Comparison of ENCODE assay signal across 13 cellular contexts in genomic region chr9:82148849-82149544, GRCh38.
DNase-seq lines count a peak whose midpoint lies in the region; ATAC-seq and TF ChIP-seq lines count a peak whose summit lies in the region.
"Had no signal": no experiment of that assay in that cellular context is flagged by ENCODE, and none has a peak within 500 bp of the region (broad histone marks: within the 10 kb centered on the region; RNA-seq: fewer than 3 reads in every experiment).

No MANE protein-coding gene starts in this region.

- no peak overlapping the region for H3K4me3 ChIP-seq in smooth muscle cell
- H3K4me3 ChIP-seq: ovary had no signal

- no peak overlapping the region for H3K27ac Mint-ChIP-seq in activated naive CD4-positive, alpha-beta T cell treated with anti-CD3 and anti-CD28 coated beads, Interleukin-2, amount 10 ng/mL, durations not matched to agents 7 days and 5 days
- H3K27ac Mint-ChIP-seq: activated CD4-positive, alpha-beta T cell treated with anti-CD3 and anti-CD28 coated beads, Interleukin-2, amount 10 ng/mL, durations not matched to agents 24 days and 14 days; activated naive CD4-positive, alpha-beta T cell treated with anti-CD3 and anti-CD28 coated beads, Interleukin-2, amount 50 U/mL, for 24 hours had no signal

- no peaks in the 10 kb centered on the region for H3K79me2 ChIP-seq in smooth muscle cell (ENCODE audit: low read depth)

- CTCF ChIA-PET in activated naive CD4-positive, alpha-beta T cell treated with anti-CD3 and anti-CD28 coated beads, Interleukin-2, amount 10 ng/mL, durations not matched to agents 7 days and 5 days (lab: Charles Lee), result no interaction called here

- no peak overlapping the region for H3K4me3 Mint-ChIP-seq in activated naive CD4-positive, alpha-beta T cell treated with anti-CD3 and anti-CD28 coated beads, Interleukin-2, amount 10 ng/mL, durations not matched to agents 7 days and 5 days
- H3K4me3 Mint-ChIP-seq: activated CD4-positive, alpha-beta T cell treated with anti-CD3 and anti-CD28 coated beads, Interleukin-2, amount 10 ng/mL, durations not matched to agents 24 days and 14 days; activated naive CD4-positive, alpha-beta T cell treated with anti-CD3 and anti-CD28 coated beads, Interleukin-2, amount 50 U/mL, for 24 hours had no signal

- 30% methylated on average over 8 of the region's 8 CpGs for WGBS in smooth muscle cell (ENCODE audit: low lambda C conversion rate)

- no peaks in the 10 kb centered on the region for H3K36me3 ChIP-seq in smooth muscle cell (ENCODE audit: low read depth)
- H3K36me3 ChIP-seq: ovary had no signal

- no peaks in the 10 kb centered on the region for H3K9me3 ChIP-seq in smooth muscle cell (replicated peaks; ENCODE audit: low read depth)
- H3K9me3 ChIP-seq: ovary had no signal

- no peaks in the 10 kb centered on the region for H3K27me3 Mint-ChIP-seq in activated naive CD4-positive, alpha-beta T cell treated with anti-CD3 and anti-CD28 coated beads, Interleukin-2, amount 10 ng/mL, durations not matched to agents 7 days and 5 days
- H3K27me3 Mint-ChIP-seq: activated CD4-positive, alpha-beta T cell treated with anti-CD3 and anti-CD28 coated beads, Interleukin-2, amount 10 ng/mL, durations not matched to agents 24 days and 14 days; activated naive CD4-positive, alpha-beta T cell treated with anti-CD3 and anti-CD28 coated beads, Interleukin-2, amount 50 U/mL, for 24 hours had no signal

- H4K20me1 ChIP-seq in smooth muscle cell (ENCODE audit: low read depth), result no peaks in the 10 kb centered on the region

- H3K9me3 Mint-ChIP-seq in activated naive CD4-positive, alpha-beta T cell treated with anti-CD3 and anti-CD28 coated beads, Interleukin-2, amount 10 ng/mL, durations not matched to agents 7 days and 5 days, result peaks cover 4% of the 10 kb centered on the region
- H3K9me3 Mint-ChIP-seq: activated CD4-positive, alpha-beta T cell treated with anti-CD3 and anti-CD28 coated beads, Interleukin-2, amount 10 ng/mL, durations not matched to agents 24 days and 14 days; activated naive CD4-positive, alpha-beta T cell treated with anti-CD3 and anti-CD28 coated beads, Interleukin-2, amount 50 U/mL, for 24 hours had no signal

- no peaks in the 10 kb centered on the region for H3F3A ChIP-seq in smooth muscle cell (ENCODE audit: low read depth)

- no peaks in the 10 kb centered on the region for H3K27me3 ChIP-seq in smooth muscle cell (ENCODE audit: low read depth)
- H3K27me3 ChIP-seq: ovary had no signal

- DNase-seq in NCI-H510A treated with DMSO at 0.1 percent for 48 hours (lab: John Stamatoyannopoulos, UW), result peak; percentile 55
- no peak for DNase-seq in NCI-H510A (lab: John Stamatoyannopoulos, UW)
- peak; percentile 31 to 58 for DNase-seq in NCI-H524 (lab: John Stamatoyannopoulos, UW)
- DNase-seq in fibroblast of gingiva (ENCODE audit: low read depth), result peak; percentile 97
- DNase-seq in smooth muscle cell (lab: John Stamatoyannopoulos, UW; ENCODE audit: unreplicated experiment), result no peak
- DNase-seq in OCI-M2 (lab: John Stamatoyannopoulos, UW; ENCODE audit: unreplicated experiment), result no peak
- DNase-seq in activated naive CD4-positive, alpha-beta T cell treated with anti-CD3 and anti-CD28 coated beads, Interleukin-2, amount 10 ng/mL, durations not matched to agents 7 days and 5 days, result no peak
- DNase-seq: activated CD4-positive, alpha-beta T cell treated with anti-CD3 and anti-CD28 coated beads, Interleukin-2, amount 10 ng/mL, durations not matched to agents 24 days and 14 days; NCI-H2107; ovary; stimulated activated CD4-positive, alpha-beta T cell treated with anti-CD3 and anti-CD28 coated beads, Interleukin-4, amount 100 ng/mL, for 4 hours had no signal

- peaks cover 6% of the 10 kb centered on the region for H3K4me1 ChIP-seq in smooth muscle cell (ENCODE audit: low read depth)

- H3K4me2 ChIP-seq in smooth muscle cell, result peak overlapping the region; percentile 57

- H3K27ac ChIP-seq in smooth muscle cell (ENCODE audit: low read depth), result peak overlapping the region; percentile 30
- H3K27ac ChIP-seq: ovary had no signal

- no peak overlapping the region for H2AFZ ChIP-seq in smooth muscle cell (ENCODE audit: low read depth)

- H3K9ac ChIP-seq in smooth muscle cell (ENCODE audit: low read depth), result no peak overlapping the region

- ATAC-seq in activated CD4-positive, CD25-positive, alpha-beta regulatory T cell treated with anti-CD3 and anti-CD28 coated beads, Interleukin-2, amount 50 U/mL, for 24 hours, result no peak

- no peak for TF ChIP-seq CTCF in smooth muscle cell (IDR thresholded peaks at IDR 0.05; ENCODE audit: borderline replicate concordance, insufficient read depth, poor library complexity, severe bottlenecking)

- no peaks in the 10 kb centered on the region for H3K4me1 Mint-ChIP-seq in activated naive CD4-positive, alpha-beta T cell treated with anti-CD3 and anti-CD28 coated beads, Interleukin-2, amount 10 ng/mL, durations not matched to agents 7 days and 5 days
- H3K4me1 Mint-ChIP-seq: activated CD4-positive, alpha-beta T cell treated with anti-CD3 and anti-CD28 coated beads, Interleukin-2, amount 10 ng/mL, durations not matched to agents 24 days and 14 days; activated naive CD4-positive, alpha-beta T cell treated with anti-CD3 and anti-CD28 coated beads, Interleukin-2, amount 50 U/mL, for 24 hours had no signal

- no peaks in the 10 kb centered on the region for H3K36me3 Mint-ChIP-seq in activated naive CD4-positive, alpha-beta T cell treated with anti-CD3 and anti-CD28 coated beads, Interleukin-2, amount 10 ng/mL, durations not matched to agents 7 days and 5 days
- H3K36me3 Mint-ChIP-seq: activated naive CD4-positive, alpha-beta T cell treated with anti-CD3 and anti-CD28 coated beads, Interleukin-2, amount 50 U/mL, for 24 hours had no signal

Comparison
In these comparisons a context has a peak if more than half of its experiments do, and no peak if none do; other contexts are left out.
1. DNase-seq: peak in NCI-H510A treated with DMSO at 0.1 percent for 48 hours (single experiment), NCI-H524 (2 of 2) and fibroblast of gingiva (single experiment); none in NCI-H510A (single experiment), smooth muscle cell (single experiment), OCI-M2 (single experiment) and activated naive CD4-positive, alpha-beta T cell treated with anti-CD3 and anti-CD28 coated beads, Interleukin-2, amount 10 ng/mL, durations not matched to agents 7 days and 5 days (single experiment).